20 cellular contexts compared by ENCODE assay signal in genomic region chr7:69862413-69863064, GRCh38.
DNase-seq lines count a peak whose midpoint lies in the region; ATAC-seq, FAIRE-seq and TF ChIP-seq lines count a peak whose summit lies in the region.
"Had no signal": no experiment of that assay in that cellular context is flagged by ENCODE, and none has a peak within 500 bp of the region (broad histone marks: within the 10 kb centered on the region; RNA-seq: fewer than 3 reads in every experiment).

No MANE protein-coding gene starts in this region.

- WGBS in pancreas, 2 donors = 55% methylated on average over 5 of the region's 5 CpGs

- no peaks in the 10 kb centered on the region for H3K27me3 ChIP-seq in pancreas

- peaks cover 54% of the 10 kb centered on the region for H3K4me1 ChIP-seq in HEK293 (ENCODE audit: control insufficient read depth, insufficient read depth, low read length)
- no peaks in the 10 kb centered on the region for H3K4me1 ChIP-seq in pancreas
- H3K4me1 ChIP-seq: Caco-2 had no signal

- H3K9me3 ChIP-seq in HEK293 (ENCODE audit: control insufficient read depth, insufficient read depth, low read depth, low read length) (no peaks in the 10 kb centered on the region), pancreas (no peaks in the 10 kb centered on the region)
- H3K9me3 ChIP-seq: Caco-2 had no signal

- POLR2A ChIA-PET in HEK293 (lab: Yijun Ruan, JAX) = no interaction called here

- intact Hi-C loops in pancreas (cut with DNase I) = no loop called here

- no peaks in the 10 kb centered on the region for H3K36me3 ChIP-seq in HEK293 (ENCODE audit: control insufficient read depth in 2 of 2, insufficient read depth in 1 of 2, low read length in 2 of 2)
- no peaks in the 10 kb centered on the region for H3K36me3 ChIP-seq in pancreas

- CTCF ChIA-PET in HEK293 (lab: Yijun Ruan, JAX) = no interaction called here

- ATAC-seq in GM21737 (IDR thresholded peaks at IDR 0.05; ENCODE audit: unreplicated experiment) = no peak
- ATAC-seq in pancreas = no peak
- ATAC-seq: GM23338, HepG2 had no signal

- DNase-seq in NCI-H82 treated with DMSO at 0.1 percent for 48 hours (lab: John Stamatoyannopoulos, UW; ENCODE audit: unreplicated experiment) (peak; percentile 60), SK-N-DZ (ENCODE audit: low spot score) (peak; percentile 92), mesothelial cell of epicardium (ENCODE audit: low spot score in 2 of 2, unreplicated experiment in 2 of 2) (no peak), AML-193 (lab: John Stamatoyannopoulos, UW) (no peak), pancreas (no peak)
- DNase-seq: Caco-2; CD4-positive, alpha-beta T cell; GDM1; HCEC 1CT; HFFc6 had no signal

- H3K9me3 Mint-ChIP-seq in mesothelial cell of epicardium = no peaks in the 10 kb centered on the region
- H3K9me3 Mint-ChIP-seq: CD4-positive, alpha-beta T cell; GM23338 had no signal

- no peaks in the 10 kb centered on the region for H3K27me3 Mint-ChIP-seq in mesothelial cell of epicardium (ENCODE audit: low read depth)
- H3K27me3 Mint-ChIP-seq: IgD-negative memory B cell had no signal

- H3K27ac Mint-ChIP-seq in mesothelial cell of epicardium = peak overlapping the region; percentile 39
- H3K27ac Mint-ChIP-seq: CD4-positive, alpha-beta T cell; GM23338; HFFc6; IgD-negative memory B cell had no signal

- FAIRE-seq in pancreas (lab: Jason Lieb, UNC) = no peak
- FAIRE-seq: D721Med, GM12892, GM18507, H54, HepG2 had no signal

- H3K36me3 Mint-ChIP-seq in mesothelial cell of epicardium = no peaks in the 10 kb centered on the region
- H3K36me3 Mint-ChIP-seq: IgD-negative memory B cell had no signal

- H3K4me3 ChIP-seq in HEK293 (ENCODE audit: low read depth, low read length) (no peak overlapping the region), pancreas (no peak overlapping the region)
- H3K4me3 ChIP-seq: GM23338 had no signal

- TF ChIP-seq CTCF in HEK293 (tag by site-specific recombination; IDR thresholded peaks at IDR 0.05) = no peak
- no peak for TF ChIP-seq CTCF in mesothelial cell of epicardium (IDR thresholded peaks at IDR 0.05; ENCODE audit: unreplicated experiment)
- no peak for TF ChIP-seq CTCF in pancreas (IDR thresholded peaks at IDR 0.05)

- H3K4me3 Mint-ChIP-seq in mesothelial cell of epicardium = no peak overlapping the region
- H3K4me3 Mint-ChIP-seq: CD4-positive, alpha-beta T cell; GM23338; HFFc6; IgD-negative memory B cell had no signal

- H3K27ac ChIP-seq in HEK293 (ENCODE audit: extremely low read depth, low read depth, low read length) = no peak overlapping the region
- no peak overlapping the region for H3K27ac ChIP-seq in pancreas
- H3K27ac ChIP-seq: C4-2B had no signal

- H3K4me1 Mint-ChIP-seq in mesothelial cell of epicardium = peaks cover 84% of the 10 kb centered on the region

TF ChIP-seq in HEK293, 187 proteins besides CTCF, POLR2A, EP300 and RAD21:
- TF ChIP-seq AEBP2 (tag by site-specific recombination; IDR thresholded peaks at IDR 0.05; ENCODE audit: borderline replicate concordance) = no peak
- TF ChIP-seq ZNF362 (tag by site-specific recombination; IDR thresholded peaks at IDR 0.05) = no peak
- TF ChIP-seq ZNF398 (tag by site-specific recombination; IDR thresholded peaks at IDR 0.05) = no peak
- no peak for TF ChIP-seq ZNF658 (tag by site-specific recombination; IDR thresholded peaks at IDR 0.05)
- no peak for TF ChIP-seq ZNF354C (tag by site-specific recombination; IDR thresholded peaks at IDR 0.05; ENCODE audit: borderline replicate concordance, low read depth)
- TF ChIP-seq SETDB1 (IDR thresholded peaks at IDR 0.05; ENCODE audit: insufficient read length, low read length) = no peak
- no peak for TF ChIP-seq ZNF747 (tag by site-specific recombination; IDR thresholded peaks at IDR 0.05)
- peak; percentile 61 for TF ChIP-seq FEZF1 (tag by site-specific recombination; IDR thresholded peaks at IDR 0.05)
- TF ChIP-seq, protein P1, sequence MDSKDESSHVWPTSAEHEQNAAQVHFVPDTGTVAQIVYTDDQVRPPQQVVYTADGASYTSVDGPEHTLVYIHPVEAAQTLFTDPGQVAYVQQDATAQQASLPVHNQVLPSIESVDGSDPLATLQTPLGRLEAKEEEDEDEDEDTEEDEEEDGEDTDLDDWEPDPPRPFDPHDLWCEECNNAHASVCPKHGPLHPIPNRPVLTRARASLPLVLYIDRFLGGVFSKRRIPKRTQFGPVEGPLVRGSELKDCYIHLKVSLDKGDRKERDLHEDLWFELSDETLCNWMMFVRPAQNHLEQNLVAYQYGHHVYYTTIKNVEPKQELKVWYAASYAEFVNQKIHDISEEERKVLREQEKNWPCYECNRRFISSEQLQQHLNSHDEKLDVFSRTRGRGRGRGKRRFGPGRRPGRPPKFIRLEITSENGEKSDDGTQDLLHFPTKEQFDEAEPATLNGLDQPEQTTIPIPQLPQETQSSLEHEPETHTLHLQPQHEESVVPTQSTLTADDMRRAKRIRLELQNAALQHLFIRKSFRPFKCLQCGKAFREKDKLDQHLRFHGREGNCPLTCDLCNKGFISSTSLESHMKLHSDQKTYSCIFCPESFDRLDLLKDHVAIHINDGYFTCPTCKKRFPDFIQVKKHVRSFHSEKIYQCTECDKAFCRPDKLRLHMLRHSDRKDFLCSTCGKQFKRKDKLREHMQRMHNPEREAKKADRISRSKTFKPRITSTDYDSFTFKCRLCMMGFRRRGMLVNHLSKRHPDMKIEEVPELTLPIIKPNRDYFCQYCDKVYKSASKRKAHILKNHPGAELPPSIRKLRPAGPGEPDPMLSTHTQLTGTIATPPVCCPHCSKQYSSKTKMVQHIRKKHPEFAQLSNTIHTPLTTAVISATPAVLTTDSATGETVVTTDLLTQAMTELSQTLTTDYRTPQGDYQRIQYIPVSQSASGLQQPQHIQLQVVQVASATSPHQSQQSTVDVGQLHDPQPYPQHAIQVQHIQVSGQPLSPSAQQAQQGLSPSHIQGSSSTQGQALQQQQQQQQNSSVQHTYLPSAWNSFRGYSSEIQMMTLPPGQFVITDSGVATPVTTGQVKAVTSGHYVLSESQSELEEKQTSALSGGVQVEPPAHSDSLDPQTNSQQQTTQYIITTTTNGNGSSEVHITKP (tag by site-specific recombination; IDR thresholded peaks at IDR 0.05) = peak; percentile 91
- peak; percentile 26; the same call in 1 of the 2 replicates for TF ChIP-seq ZNF843 (tag by site-specific recombination; IDR thresholded peaks at IDR 0.05)
- TF ChIP-seq ZNF10 (tag by site-specific recombination; IDR thresholded peaks at IDR 0.05) = no peak

Comparison
In these comparisons a context has a peak if more than half of its experiments do, and no peak if none do; other contexts are left out.
1. DNase-seq: peak in NCI-H82 treated with DMSO at 0.1 percent for 48 hours (single experiment) and SK-N-DZ (single experiment); none in mesothelial cell of epicardium (0 of 2), AML-193 (0 of 2) and pancreas (0 of 6).